Comparison of ENCODE assay signal across 8 cellular contexts in genomic region chr11:118916842-118917388, GRCh38. TPM values are rescaled to one million over a fixed set of nuclear protein-coding genes. Genes with fewer than 3 reads are reported as not detected.
A peak's percentile ranks its signal among the peaks of the same experiment; 100 is the strongest.
DNase-seq lines count a peak whose midpoint lies in the region; ATAC-seq and TF ChIP-seq lines count a peak whose summit lies in the region.

No MANE protein-coding gene starts in this region.

- H3K27ac ChIP-seq in HCT116 (ENCODE audit: low read depth, low read length) (peak overlapping the region; percentile 100), left ventricle myocardium inferior (replicated peaks) (peak overlapping the region; percentile 96)

- H3K4me1 ChIP-seq in HCT116 (ENCODE audit: control insufficient read depth in 1 of 2, insufficient read depth in 2 of 2, low read length in 2 of 2), result peaks cover 90 to 99% of the 10 kb centered on the region in 2 experiments
- peaks cover 98% of the 10 kb centered on the region for H3K4me1 ChIP-seq in left ventricle myocardium inferior

- H3K36me3 ChIP-seq in HCT116 (ENCODE audit: control insufficient read depth in 1 of 2, insufficient read depth in 2 of 2, low read length in 2 of 2) (peaks cover 0 to 8% of the 10 kb centered on the region in 2 experiments; a peak in 1 of 4 replicates), left ventricle myocardium inferior (no peaks in the 10 kb centered on the region)

- peak overlapping the region; percentile 20 for H3K4me3 Mint-ChIP-seq in activated T-helper 2 cell treated with anti-CD3 and anti-CD28 coated beads, Interferon-gamma antibody, Interleukin-2, Interleukin-4, amounts not matched to agents 10 μg/mL and 5 μg/mL and 100 μg/mL, durations not matched to agents 14 hours and 24 hours and 36 hours (ENCODE audit: low read depth)
- peak overlapping the region; percentile 90 for H3K4me3 Mint-ChIP-seq in stimulated activated effector memory CD8-positive, alpha-beta T cell treated with anti-CD3 and anti-CD28 coated beads, Interleukin-12 subunit alpha, Interleukin-12 subunit beta, amount 100 ng/mL, for 72 hours

- peaks cover 88% of the 10 kb centered on the region for H3K79me2 ChIP-seq in HCT116 (ENCODE audit: insufficient read depth, low read length)

- H3K27me3 Mint-ChIP-seq in activated T-helper 2 cell treated with anti-CD3 and anti-CD28 coated beads, Interferon-gamma antibody, Interleukin-2, Interleukin-4, amounts not matched to agents 10 μg/mL and 5 μg/mL and 100 μg/mL, durations not matched to agents 14 hours and 24 hours and 36 hours (ENCODE audit: low read depth), result no peaks in the 10 kb centered on the region

- no peaks in the 10 kb centered on the region for H4K20me1 ChIP-seq in HCT116 (ENCODE audit: insufficient read depth)

- H3K4me3 ChIP-seq in HCT116 (replicated peaks in 1 of 2; ENCODE audit: low read depth in 1 of 2, low read length in 2 of 2), result peak overlapping the region in 1 of 2 experiments; percentile 57; a peak in 2 of 4 replicates
- peak overlapping the region; percentile 99 for H3K4me3 ChIP-seq in left ventricle myocardium inferior

- no peak for TF ChIP-seq RAD21 in HCT116 (IDR thresholded peaks at IDR 0.05; ENCODE audit: low read depth)

- peaks cover 12% of the 10 kb centered on the region for H3K36me3 Mint-ChIP-seq in activated T-helper 2 cell treated with anti-CD3 and anti-CD28 coated beads, Interferon-gamma antibody, Interleukin-2, Interleukin-4, amounts not matched to agents 10 μg/mL and 5 μg/mL and 100 μg/mL, durations not matched to agents 14 hours and 24 hours and 36 hours (ENCODE audit: low read depth)
- H3K36me3 Mint-ChIP-seq in stimulated activated effector memory CD8-positive, alpha-beta T cell treated with anti-CD3 and anti-CD28 coated beads, Interleukin-12 subunit alpha, Interleukin-12 subunit beta, amount 100 ng/mL, for 72 hours, result peaks cover 18% of the 10 kb centered on the region

- POLR2A ChIA-PET in HCT116 (lab: Charles Lee), result interaction anchor here (1.3 kb wide), 1 partner anchor 11 kb away, joined by 6 read pairs; no protein-coding TSS in a partner anchor

- ATAC-seq in HCT116 (no peak), GM18870 (IDR thresholded peaks at IDR 0.05; ENCODE audit: unreplicated experiment) (no peak)
- ATAC-seq in stimulated activated effector memory CD8-positive, alpha-beta T cell treated with anti-CD3 and anti-CD28 coated beads, Interleukin-12 subunit alpha, Interleukin-12 subunit beta, amount 100 ng/mL, for 72 hours, result no peak

- no peaks in the 10 kb centered on the region for H3K9me3 Mint-ChIP-seq in activated T-helper 2 cell treated with anti-CD3 and anti-CD28 coated beads, Interferon-gamma antibody, Interleukin-2, Interleukin-4, amounts not matched to agents 10 μg/mL and 5 μg/mL and 100 μg/mL, durations not matched to agents 14 hours and 24 hours and 36 hours
- no peaks in the 10 kb centered on the region for H3K9me3 Mint-ChIP-seq in stimulated activated effector memory CD8-positive, alpha-beta T cell treated with anti-CD3 and anti-CD28 coated beads, Interleukin-12 subunit alpha, Interleukin-12 subunit beta, amount 100 ng/mL, for 72 hours

- intact Hi-C loops in HCT116 (cut with micrococcal nuclease) (no loop called here), left ventricle myocardium inferior (cut with micrococcal nuclease) (no loop called here)
- intact Hi-C loops in activated T-helper 2 cell treated with anti-CD3 and anti-CD28 coated beads, Interferon-gamma antibody, Interleukin-2, Interleukin-4, amounts not matched to agents 10 μg/mL and 5 μg/mL and 100 μg/mL, durations not matched to agents 14 hours and 24 hours and 36 hours (cut with micrococcal nuclease), result no loop called here

- H2AFZ ChIP-seq in HCT116 (ENCODE audit: low read depth, low read length, poor library complexity, severe bottlenecking), result no peak overlapping the region

- peak overlapping the region; percentile 91 for H3K9ac ChIP-seq in HCT116 (ENCODE audit: low read length)

- H3K27ac Mint-ChIP-seq in activated T-helper 2 cell treated with anti-CD3 and anti-CD28 coated beads, Interferon-gamma antibody, Interleukin-2, Interleukin-4, amounts not matched to agents 10 μg/mL and 5 μg/mL and 100 μg/mL, durations not matched to agents 14 hours and 24 hours and 36 hours, result peak overlapping the region; percentile 93
- H3K27ac Mint-ChIP-seq in stimulated activated effector memory CD8-positive, alpha-beta T cell treated with anti-CD3 and anti-CD28 coated beads, Interleukin-12 subunit alpha, Interleukin-12 subunit beta, amount 100 ng/mL, for 72 hours, result peak overlapping the region; percentile 94

- peak overlapping the region; percentile 100 for H3K4me2 ChIP-seq in HCT116 (ENCODE audit: low read length)

- RAD21 ChIA-PET in HCT116 (lab: Charles Lee; ENCODE audit: low non-redundant PET in 1 of 2, low total read pairs in 2 of 2, uncharacterized antibody in 2 of 2, unreplicated experiment in 2 of 2), result interaction anchor here in 1 of 2 experiments (1.4 kb wide), 1 partner anchor 11 kb away, joined by 3 read pairs; no protein-coding TSS in a partner anchor

- DNase-seq in HCT116 (ENCODE audit: low read depth, low spot score) (no peak), left ventricle myocardium inferior (peak; percentile 75), NCI-H128 (lab: John Stamatoyannopoulos, UW; ENCODE audit: unreplicated experiment) (no peak)
- no peak for DNase-seq in activated T-helper 2 cell treated with anti-CD3 and anti-CD28 coated beads, Interferon-gamma antibody, Interleukin-2, Interleukin-4, amounts not matched to agents 10 μg/mL and 5 μg/mL and 100 μg/mL, durations not matched to agents 14 hours and 24 hours and 36 hours (ENCODE audit: low spot score)
- no peak for DNase-seq in stimulated activated effector memory CD8-positive, alpha-beta T cell treated with anti-CD3 and anti-CD28 coated beads, Interleukin-12 subunit alpha, Interleukin-12 subunit beta, amount 100 ng/mL, for 72 hours (ENCODE audit: low spot score in 2 of 2)
- no peak for DNase-seq in stimulated activated CD8-positive, alpha-beta memory T cell treated with anti-CD3 and anti-CD28 coated beads, Interleukin-4, amount 100 ng/mL, for 48 hours
- DNase-seq in activated CD4-positive, alpha-beta T cell treated with anti-CD3 and anti-CD28 coated beads for 1 hour, result no peak

- TSS peak; percentile 11 for BruUV-seq in HCT116 (replicated peaks; lab: Mats Ljungman, UMichigan)

- H3K27me3 ChIP-seq in HCT116 (ENCODE audit: insufficient read depth, low read length), result no peaks in the 10 kb centered on the region
- no peaks in the 10 kb centered on the region for H3K27me3 ChIP-seq in left ventricle myocardium inferior (ENCODE audit: low read depth)

- H3K9me3 ChIP-seq in HCT116 (ENCODE audit: control insufficient read depth in 1 of 2, insufficient read depth in 1 of 2, low read depth in 1 of 2, low read length in 2 of 2) (no peaks in the 10 kb centered on the region), left ventricle myocardium inferior (replicated peaks) (no peaks in the 10 kb centered on the region)

- no peak for TF ChIP-seq POLR2A in HCT116 (IDR thresholded peaks at IDR 0.05; ENCODE audit: borderline replicate concordance, extremely low read depth, insufficient read depth, insufficient read length)

- CTCF ChIA-PET in HCT116 (lab: Charles Lee), result interaction anchor here (1.3 kb wide), 1 partner anchor 11 kb away, joined by 6 read pairs; no protein-coding TSS in a partner anchor

- no peaks in the 10 kb centered on the region for H3K9me2 ChIP-seq in HCT116 (ENCODE audit: insufficient read depth)

- peaks cover 86% of the 10 kb centered on the region for H3K4me1 Mint-ChIP-seq in activated T-helper 2 cell treated with anti-CD3 and anti-CD28 coated beads, Interferon-gamma antibody, Interleukin-2, Interleukin-4, amounts not matched to agents 10 μg/mL and 5 μg/mL and 100 μg/mL, durations not matched to agents 14 hours and 24 hours and 36 hours (ENCODE audit: low read depth)
- peaks cover 100% of the 10 kb centered on the region for H3K4me1 Mint-ChIP-seq in stimulated activated effector memory CD8-positive, alpha-beta T cell treated with anti-CD3 and anti-CD28 coated beads, Interleukin-12 subunit alpha, Interleukin-12 subunit beta, amount 100 ng/mL, for 72 hours

- TF ChIP-seq CTCF in HCT116 (IDR thresholded peaks at IDR 0.05 in 2 of 3, conservative IDR thresholded peaks at IDR 0.05 in 1 of 3; ENCODE audit: borderline replicate concordance in 1 of 3, insufficient read depth in 1 of 3, low read depth in 2 of 3, low read length in 2 of 3) (no peak), left ventricle myocardium inferior (IDR thresholded peaks at IDR 0.05; ENCODE audit: borderline replicate concordance) (no peak)

RNA-seq across cellular contexts. Expression of gene BCL9L, which starts 8.8 kb away (rescaled TPM):
- 120 TPM for total RNA-seq in HCT116 (2021; ENCODE audit: unreplicated experiment)
- 83.0 and 85.7 TPM in 2 replicates for polyA plus RNA-seq in HCT116 (2012)
- total RNA-seq in activated T-helper 2 cell treated with anti-CD3 and anti-CD28 coated beads, Interferon-gamma antibody, Interleukin-2, Interleukin-4, amounts not matched to agents 10 μg/mL and 5 μg/mL and 100 μg/mL, durations not matched to agents 14 hours and 24 hours and 36 hours, result 21.9 and 23.7 TPM in 2 replicates
- total RNA-seq in left ventricle myocardium inferior, result 43.8 TPM

RNA-seq across cellular contexts. Expression of gene CXCR5, which starts 33.2 kb away (rescaled TPM):
- total RNA-seq in HCT116 (2021; ENCODE audit: unreplicated experiment), result not detected
- 0.01 TPM in 1 of 2 replicates, not detected in the other for polyA plus RNA-seq in HCT116 (2012)
- total RNA-seq in activated T-helper 2 cell treated with anti-CD3 and anti-CD28 coated beads, Interferon-gamma antibody, Interleukin-2, Interleukin-4, amounts not matched to agents 10 μg/mL and 5 μg/mL and 100 μg/mL, durations not matched to agents 14 hours and 24 hours and 36 hours, result 7.5 and 8.1 TPM in 2 replicates
- total RNA-seq in left ventricle myocardium inferior, result not detected

RNA-seq across cellular contexts. Expression of gene UPK2, which starts 39.2 kb away (rescaled TPM):
- total RNA-seq in HCT116 (2021; ENCODE audit: unreplicated experiment), result 0.42 TPM
- 0.26 and 0.55 TPM in 2 replicates for polyA plus RNA-seq in HCT116 (2012)
- total RNA-seq in activated T-helper 2 cell treated with anti-CD3 and anti-CD28 coated beads, Interferon-gamma antibody, Interleukin-2, Interleukin-4, amounts not matched to agents 10 μg/mL and 5 μg/mL and 100 μg/mL, durations not matched to agents 14 hours and 24 hours and 36 hours, result 0.21 TPM in 1 of 2 replicates, not detected in the other
- total RNA-seq in left ventricle myocardium inferior, result not detected

RNA-seq across cellular contexts. Expression of gene FOXR1, which starts 54.6 kb away (rescaled TPM):
- not detected for total RNA-seq in HCT116 (2021; ENCODE audit: unreplicated experiment)
- polyA plus RNA-seq in HCT116 (2012), result not detected in 2 replicates
- total RNA-seq in activated T-helper 2 cell treated with anti-CD3 and anti-CD28 coated beads, Interferon-gamma antibody, Interleukin-2, Interleukin-4, amounts not matched to agents 10 μg/mL and 5 μg/mL and 100 μg/mL, durations not matched to agents 14 hours and 24 hours and 36 hours, result not detected in 2 replicates
- total RNA-seq in left ventricle myocardium inferior, result not detected
